In the genomic region with DNA sequence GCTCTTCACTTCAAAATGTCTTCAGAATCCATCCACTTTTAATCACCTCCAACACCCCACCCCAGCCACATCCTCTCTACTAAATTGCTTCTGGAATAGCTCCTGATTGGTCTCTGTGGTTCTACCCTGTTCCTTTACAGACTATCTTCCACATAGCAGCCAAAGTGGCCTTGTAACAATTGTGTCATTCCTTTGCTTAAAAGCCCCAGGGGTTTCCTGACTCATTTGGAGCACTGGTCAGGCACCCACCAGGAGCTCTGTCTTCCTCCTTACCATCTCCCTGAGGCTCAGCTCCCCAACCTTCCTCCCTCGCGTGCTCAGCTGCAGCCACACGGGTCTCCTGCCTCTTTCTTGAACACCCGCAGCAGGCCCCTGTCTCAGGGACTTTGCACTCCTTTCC, we compare ENCODE assay signal across 2 cellular contexts.
TF ChIP-seq lines count a peak whose summit lies in the region.

No MANE protein-coding gene starts in this region.

TF ChIP-seq in IMR-90, 13 proteins besides CTCF, POLR2A, EP300 and RAD21:
- TF ChIP-seq RCOR1 (IDR thresholded peaks at IDR 0.05; ENCODE audit: insufficient replicate concordance, low read length) (no peak), FOS (IDR thresholded peaks at IDR 0.05; ENCODE audit: low read depth, low read length) (no peak), MAFK (IDR thresholded peaks at IDR 0.05; ENCODE audit: low read depth, low read length) (no peak), MAZ (IDR thresholded peaks at IDR 0.05; ENCODE audit: borderline replicate concordance, low read depth, low read length) (no peak), CEBPB (IDR thresholded peaks at IDR 0.05; ENCODE audit: low read depth, low read length) (no peak), NFE2L2 (IDR thresholded peaks at IDR 0.05; ENCODE audit: low read depth, low read length) (no peak), CHD1 (IDR thresholded peaks at IDR 0.05; ENCODE audit: low read depth, low read length) (no peak), MXI1 (IDR thresholded peaks at IDR 0.05; ENCODE audit: borderline replicate concordance, low read depth, low read length) (no peak), BHLHE40 (IDR thresholded peaks at IDR 0.05; ENCODE audit: low read depth, low read length) (no peak), RFX5 (IDR thresholded peaks at IDR 0.05; ENCODE audit: low read depth, low read length) (no peak), SMC3 (IDR thresholded peaks at IDR 0.05; ENCODE audit: low read depth, low read length) (no peak)
- TF ChIP-seq, protein P1, sequence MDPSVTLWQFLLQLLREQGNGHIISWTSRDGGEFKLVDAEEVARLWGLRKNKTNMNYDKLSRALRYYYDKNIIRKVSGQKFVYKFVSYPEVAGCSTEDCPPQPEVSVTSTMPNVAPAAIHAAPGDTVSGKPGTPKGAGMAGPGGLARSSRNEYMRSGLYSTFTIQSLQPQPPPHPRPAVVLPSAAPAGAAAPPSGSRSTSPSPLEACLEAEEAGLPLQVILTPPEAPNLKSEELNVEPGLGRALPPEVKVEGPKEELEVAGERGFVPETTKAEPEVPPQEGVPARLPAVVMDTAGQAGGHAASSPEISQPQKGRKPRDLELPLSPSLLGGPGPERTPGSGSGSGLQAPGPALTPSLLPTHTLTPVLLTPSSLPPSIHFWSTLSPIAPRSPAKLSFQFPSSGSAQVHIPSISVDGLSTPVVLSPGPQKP (IDR thresholded peaks at IDR 0.05; ENCODE audit: borderline replicate concordance, low read depth, low read length) = no peak
- TF ChIP-seq, protein P2, sequence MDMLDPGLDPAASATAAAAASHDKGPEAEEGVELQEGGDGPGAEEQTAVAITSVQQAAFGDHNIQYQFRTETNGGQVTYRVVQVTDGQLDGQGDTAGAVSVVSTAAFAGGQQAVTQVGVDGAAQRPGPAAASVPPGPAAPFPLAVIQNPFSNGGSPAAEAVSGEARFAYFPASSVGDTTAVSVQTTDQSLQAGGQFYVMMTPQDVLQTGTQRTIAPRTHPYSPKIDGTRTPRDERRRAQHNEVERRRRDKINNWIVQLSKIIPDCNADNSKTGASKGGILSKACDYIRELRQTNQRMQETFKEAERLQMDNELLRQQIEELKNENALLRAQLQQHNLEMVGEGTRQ (IDR thresholded peaks at IDR 0.05; ENCODE audit: low read depth, low read length) = no peak
TF ChIP-seq in IMR-90: peak in this region for 0.

TF ChIP-seq in GM23338, 12 proteins besides CTCF, POLR2A, EP300 and RAD21:
- no peak for TF ChIP-seq POLR2AphosphoS5 (IDR thresholded peaks at IDR 0.05; ENCODE audit: low read depth)
- no peak for TF ChIP-seq EZH2phosphoT487 (IDR thresholded peaks at IDR 0.05; ENCODE audit: unreplicated experiment)
- no peak for TF ChIP-seq STAT1 (IDR thresholded peaks at IDR 0.05; ENCODE audit: unreplicated experiment)
- TF ChIP-seq, protein P3, sequence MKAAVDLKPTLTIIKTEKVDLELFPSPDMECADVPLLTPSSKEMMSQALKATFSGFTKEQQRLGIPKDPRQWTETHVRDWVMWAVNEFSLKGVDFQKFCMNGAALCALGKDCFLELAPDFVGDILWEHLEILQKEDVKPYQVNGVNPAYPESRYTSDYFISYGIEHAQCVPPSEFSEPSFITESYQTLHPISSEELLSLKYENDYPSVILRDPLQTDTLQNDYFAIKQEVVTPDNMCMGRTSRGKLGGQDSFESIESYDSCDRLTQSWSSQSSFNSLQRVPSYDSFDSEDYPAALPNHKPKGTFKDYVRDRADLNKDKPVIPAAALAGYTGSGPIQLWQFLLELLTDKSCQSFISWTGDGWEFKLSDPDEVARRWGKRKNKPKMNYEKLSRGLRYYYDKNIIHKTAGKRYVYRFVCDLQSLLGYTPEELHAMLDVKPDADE (IDR thresholded peaks at IDR 0.05) = no peak
- no peak for TF ChIP-seq ZNF331 (CRISPR knock-in tag; IDR thresholded peaks at IDR 0.05; ENCODE audit: low read depth)
- no peak for TF ChIP-seq JUNB (IDR thresholded peaks at IDR 0.05; ENCODE audit: unreplicated experiment)
- no peak for TF ChIP-seq EZH2 (IDR thresholded peaks at IDR 0.05; ENCODE audit: low read depth, unreplicated experiment)
- no peak for TF ChIP-seq CREB1 (CRISPR knock-in tag; IDR thresholded peaks at IDR 0.05; ENCODE audit: low read depth)
- TF ChIP-seq, protein P4, sequence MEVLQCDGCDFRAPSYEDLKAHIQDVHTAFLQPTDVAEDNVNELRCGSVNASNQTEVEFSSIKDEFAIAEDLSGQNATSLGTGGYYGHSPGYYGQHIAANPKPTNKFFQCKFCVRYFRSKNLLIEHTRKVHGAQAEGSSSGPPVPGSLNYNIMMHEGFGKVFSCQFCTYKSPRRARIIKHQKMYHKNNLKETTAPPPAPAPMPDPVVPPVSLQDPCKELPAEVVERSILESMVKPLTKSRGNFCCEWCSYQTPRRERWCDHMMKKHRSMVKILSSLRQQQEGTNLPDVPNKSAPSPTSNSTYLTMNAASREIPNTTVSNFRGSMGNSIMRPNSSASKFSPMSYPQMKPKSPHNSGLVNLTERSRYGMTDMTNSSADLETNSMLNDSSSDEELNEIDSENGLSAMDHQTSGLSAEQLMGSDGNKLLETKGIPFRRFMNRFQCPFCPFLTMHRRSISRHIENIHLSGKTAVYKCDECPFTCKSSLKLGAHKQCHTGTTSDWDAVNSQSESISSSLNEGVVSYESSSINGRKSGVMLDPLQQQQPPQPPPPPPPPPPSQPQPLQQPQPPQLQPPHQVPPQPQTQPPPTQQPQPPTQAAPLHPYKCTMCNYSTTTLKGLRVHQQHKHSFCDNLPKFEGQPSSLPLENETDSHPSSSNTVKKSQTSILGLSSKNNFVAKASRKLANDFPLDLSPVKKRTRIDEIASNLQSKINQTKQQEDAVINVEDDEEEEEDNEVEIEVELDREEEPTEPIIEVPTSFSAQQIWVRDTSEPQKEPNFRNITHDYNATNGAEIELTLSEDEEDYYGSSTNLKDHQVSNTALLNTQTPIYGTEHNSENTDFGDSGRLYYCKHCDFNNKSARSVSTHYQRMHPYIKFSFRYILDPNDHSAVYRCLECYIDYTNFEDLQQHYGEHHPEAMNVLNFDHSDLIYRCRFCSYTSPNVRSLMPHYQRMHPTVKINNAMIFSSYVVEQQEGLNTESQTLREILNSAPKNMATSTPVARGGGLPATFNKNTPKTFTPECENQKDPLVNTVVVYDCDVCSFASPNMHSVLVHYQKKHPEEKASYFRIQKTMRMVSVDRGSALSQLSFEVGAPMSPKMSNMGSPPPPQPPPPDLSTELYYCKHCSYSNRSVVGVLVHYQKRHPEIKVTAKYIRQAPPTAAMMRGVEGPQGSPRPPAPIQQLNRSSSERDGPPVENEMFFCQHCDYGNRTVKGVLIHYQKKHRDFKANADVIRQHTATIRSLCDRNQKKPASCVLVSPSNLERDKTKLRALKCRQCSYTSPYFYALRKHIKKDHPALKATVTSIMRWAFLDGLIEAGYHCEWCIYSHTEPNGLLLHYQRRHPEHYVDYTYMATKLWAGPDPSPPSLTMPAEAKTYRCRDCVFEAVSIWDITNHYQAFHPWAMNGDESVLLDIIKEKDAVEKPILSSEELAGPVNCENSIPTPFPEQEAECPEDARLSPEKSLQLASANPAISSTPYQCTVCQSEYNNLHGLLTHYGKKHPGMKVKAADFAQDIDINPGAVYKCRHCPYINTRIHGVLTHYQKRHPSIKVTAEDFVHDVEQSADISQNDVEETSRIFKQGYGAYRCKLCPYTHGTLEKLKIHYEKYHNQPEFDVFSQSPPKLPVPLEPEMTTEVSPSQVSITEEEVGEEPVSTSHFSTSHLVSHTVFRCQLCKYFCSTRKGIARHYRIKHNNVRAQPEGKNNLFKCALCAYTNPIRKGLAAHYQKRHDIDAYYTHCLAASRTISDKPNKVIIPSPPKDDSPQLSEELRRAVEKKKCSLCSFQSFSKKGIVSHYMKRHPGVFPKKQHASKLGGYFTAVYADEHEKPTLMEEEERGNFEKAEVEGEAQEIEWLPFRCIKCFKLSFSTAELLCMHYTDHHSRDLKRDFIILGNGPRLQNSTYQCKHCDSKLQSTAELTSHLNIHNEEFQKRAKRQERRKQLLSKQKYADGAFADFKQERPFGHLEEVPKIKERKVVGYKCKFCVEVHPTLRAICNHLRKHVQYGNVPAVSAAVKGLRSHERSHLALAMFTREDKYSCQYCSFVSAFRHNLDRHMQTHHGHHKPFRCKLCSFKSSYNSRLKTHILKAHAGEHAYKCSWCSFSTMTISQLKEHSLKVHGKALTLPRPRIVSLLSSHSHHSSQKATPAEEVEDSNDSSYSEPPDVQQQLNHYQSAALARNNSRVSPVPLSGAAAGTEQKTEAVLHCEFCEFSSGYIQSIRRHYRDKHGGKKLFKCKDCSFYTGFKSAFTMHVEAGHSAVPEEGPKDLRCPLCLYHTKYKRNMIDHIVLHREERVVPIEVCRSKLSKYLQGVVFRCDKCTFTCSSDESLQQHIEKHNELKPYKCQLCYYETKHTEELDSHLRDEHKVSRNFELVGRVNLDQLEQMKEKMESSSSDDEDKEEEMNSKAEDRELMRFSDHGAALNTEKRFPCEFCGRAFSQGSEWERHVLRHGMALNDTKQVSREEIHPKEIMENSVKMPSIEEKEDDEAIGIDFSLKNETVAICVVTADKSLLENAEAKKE (CRISPR knock-in tag; IDR thresholded peaks at IDR 0.05) = no peak
- no peak for TF ChIP-seq NANOG (IDR thresholded peaks at IDR 0.05; ENCODE audit: borderline replicate concordance)
- no peak for TF ChIP-seq ZNF114 (CRISPR knock-in tag; IDR thresholded peaks at IDR 0.05)
- TF ChIP-seq, protein P5, sequence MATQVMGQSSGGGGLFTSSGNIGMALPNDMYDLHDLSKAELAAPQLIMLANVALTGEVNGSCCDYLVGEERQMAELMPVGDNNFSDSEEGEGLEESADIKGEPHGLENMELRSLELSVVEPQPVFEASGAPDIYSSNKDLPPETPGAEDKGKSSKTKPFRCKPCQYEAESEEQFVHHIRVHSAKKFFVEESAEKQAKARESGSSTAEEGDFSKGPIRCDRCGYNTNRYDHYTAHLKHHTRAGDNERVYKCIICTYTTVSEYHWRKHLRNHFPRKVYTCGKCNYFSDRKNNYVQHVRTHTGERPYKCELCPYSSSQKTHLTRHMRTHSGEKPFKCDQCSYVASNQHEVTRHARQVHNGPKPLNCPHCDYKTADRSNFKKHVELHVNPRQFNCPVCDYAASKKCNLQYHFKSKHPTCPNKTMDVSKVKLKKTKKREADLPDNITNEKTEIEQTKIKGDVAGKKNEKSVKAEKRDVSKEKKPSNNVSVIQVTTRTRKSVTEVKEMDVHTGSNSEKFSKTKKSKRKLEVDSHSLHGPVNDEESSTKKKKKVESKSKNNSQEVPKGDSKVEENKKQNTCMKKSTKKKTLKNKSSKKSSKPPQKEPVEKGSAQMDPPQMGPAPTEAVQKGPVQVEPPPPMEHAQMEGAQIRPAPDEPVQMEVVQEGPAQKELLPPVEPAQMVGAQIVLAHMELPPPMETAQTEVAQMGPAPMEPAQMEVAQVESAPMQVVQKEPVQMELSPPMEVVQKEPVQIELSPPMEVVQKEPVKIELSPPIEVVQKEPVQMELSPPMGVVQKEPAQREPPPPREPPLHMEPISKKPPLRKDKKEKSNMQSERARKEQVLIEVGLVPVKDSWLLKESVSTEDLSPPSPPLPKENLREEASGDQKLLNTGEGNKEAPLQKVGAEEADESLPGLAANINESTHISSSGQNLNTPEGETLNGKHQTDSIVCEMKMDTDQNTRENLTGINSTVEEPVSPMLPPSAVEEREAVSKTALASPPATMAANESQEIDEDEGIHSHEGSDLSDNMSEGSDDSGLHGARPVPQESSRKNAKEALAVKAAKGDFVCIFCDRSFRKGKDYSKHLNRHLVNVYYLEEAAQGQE (IDR thresholded peaks at IDR 0.05; ENCODE audit: unreplicated experiment) = no peak
